1 cellular context compared by ENCODE assay signal in the genomic region with DNA sequence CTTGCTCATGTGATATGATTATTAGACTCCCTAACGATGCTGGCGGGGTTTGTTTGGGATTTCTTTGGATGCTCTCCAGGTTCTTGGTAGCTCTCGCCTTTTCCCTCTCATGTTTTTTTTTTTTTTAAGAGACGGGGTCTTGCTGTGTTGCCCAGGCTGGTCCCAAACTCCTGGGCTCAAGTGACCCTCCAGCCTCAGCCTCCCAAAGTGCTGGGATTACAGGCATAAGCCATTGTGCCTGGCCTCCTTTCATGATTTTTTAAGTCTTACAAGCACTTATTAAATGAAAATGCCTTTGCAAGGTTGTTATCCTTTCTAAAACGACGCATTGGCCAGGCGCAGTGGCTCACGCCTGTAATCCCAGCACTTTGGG.
TF ChIP-seq lines count a peak whose summit lies in the region.

No MANE protein-coding gene starts in this region.

TF ChIP-seq in K562, 482 proteins besides CTCF, POLR2A, EP300 and RAD21:
- TF ChIP-seq, protein P1, sequence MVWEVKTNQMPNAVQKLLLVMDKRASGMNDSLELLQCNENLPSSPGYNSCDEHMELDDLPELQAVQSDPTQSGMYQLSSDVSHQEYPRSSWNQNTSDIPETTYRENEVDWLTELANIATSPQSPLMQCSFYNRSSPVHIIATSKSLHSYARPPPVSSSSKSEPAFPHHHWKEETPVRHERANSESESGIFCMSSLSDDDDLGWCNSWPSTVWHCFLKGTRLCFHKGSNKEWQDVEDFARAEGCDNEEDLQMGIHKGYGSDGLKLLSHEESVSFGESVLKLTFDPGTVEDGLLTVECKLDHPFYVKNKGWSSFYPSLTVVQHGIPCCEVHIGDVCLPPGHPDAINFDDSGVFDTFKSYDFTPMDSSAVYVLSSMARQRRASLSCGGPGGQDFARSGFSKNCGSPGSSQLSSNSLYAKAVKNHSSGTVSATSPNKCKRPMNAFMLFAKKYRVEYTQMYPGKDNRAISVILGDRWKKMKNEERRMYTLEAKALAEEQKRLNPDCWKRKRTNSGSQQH (CRISPR knock-in tag; IDR thresholded peaks at IDR 0.05): no peak
- TF ChIP-seq ZNF668 (CRISPR knock-in tag; IDR thresholded peaks at IDR 0.05) (no peak), ZNF121 (CRISPR knock-in tag; conservative IDR thresholded peaks at IDR 0.05) (peak; percentile 97), BCOR (IDR thresholded peaks at IDR 0.05) (peak; percentile 47), ZNF224 (CRISPR knock-in tag; IDR thresholded peaks at IDR 0.05) (no peak), HNRNPL (IDR thresholded peaks at IDR 0.05; ENCODE audit: low read depth, low read length) (no peak), CHD1 (IDR thresholded peaks at IDR 0.05; ENCODE audit: low read length) (peak; percentile 46), RBM25 (IDR thresholded peaks at IDR 0.05; ENCODE audit: low read depth, low read length, severe bottlenecking) (peak; percentile 26), ZFP1 (CRISPR knock-in tag; IDR thresholded peaks at IDR 0.05) (no peak), TOE1 (IDR thresholded peaks at IDR 0.05; ENCODE audit: borderline replicate concordance) (no peak), TOE1 (CRISPR knock-in tag; IDR thresholded peaks at IDR 0.05; ENCODE audit: borderline replicate concordance, low read depth) (no peak), WHSC1 (IDR thresholded peaks at IDR 0.05; ENCODE audit: low read length) (no peak)
- TF ChIP-seq, protein P2, sequence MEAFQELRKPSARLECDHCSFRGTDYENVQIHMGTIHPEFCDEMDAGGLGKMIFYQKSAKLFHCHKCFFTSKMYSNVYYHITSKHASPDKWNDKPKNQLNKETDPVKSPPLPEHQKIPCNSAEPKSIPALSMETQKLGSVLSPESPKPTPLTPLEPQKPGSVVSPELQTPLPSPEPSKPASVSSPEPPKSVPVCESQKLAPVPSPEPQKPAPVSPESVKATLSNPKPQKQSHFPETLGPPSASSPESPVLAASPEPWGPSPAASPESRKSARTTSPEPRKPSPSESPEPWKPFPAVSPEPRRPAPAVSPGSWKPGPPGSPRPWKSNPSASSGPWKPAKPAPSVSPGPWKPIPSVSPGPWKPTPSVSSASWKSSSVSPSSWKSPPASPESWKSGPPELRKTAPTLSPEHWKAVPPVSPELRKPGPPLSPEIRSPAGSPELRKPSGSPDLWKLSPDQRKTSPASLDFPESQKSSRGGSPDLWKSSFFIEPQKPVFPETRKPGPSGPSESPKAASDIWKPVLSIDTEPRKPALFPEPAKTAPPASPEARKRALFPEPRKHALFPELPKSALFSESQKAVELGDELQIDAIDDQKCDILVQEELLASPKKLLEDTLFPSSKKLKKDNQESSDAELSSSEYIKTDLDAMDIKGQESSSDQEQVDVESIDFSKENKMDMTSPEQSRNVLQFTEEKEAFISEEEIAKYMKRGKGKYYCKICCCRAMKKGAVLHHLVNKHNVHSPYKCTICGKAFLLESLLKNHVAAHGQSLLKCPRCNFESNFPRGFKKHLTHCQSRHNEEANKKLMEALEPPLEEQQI (IDR thresholded peaks at IDR 0.05): no peak
- TF ChIP-seq, protein P3, sequence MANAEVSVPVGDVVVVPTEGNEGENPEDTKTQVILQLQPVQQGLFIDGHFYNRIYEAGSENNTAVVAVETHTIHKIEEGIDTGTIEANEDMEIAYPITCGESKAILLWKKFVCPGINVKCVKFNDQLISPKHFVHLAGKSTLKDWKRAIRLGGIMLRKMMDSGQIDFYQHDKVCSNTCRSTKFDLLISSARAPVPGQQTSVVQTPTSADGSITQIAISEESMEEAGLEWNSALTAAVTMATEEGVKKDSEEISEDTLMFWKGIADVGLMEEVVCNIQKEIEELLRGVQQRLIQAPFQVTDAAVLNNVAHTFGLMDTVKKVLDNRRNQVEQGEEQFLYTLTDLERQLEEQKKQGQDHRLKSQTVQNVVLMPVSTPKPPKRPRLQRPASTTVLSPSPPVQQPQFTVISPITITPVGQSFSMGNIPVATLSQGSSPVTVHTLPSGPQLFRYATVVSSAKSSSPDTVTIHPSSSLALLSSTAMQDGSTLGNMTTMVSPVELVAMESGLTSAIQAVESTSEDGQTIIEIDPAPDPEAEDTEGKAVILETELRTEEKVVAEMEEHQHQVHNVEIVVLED (CRISPR knock-in tag; IDR thresholded peaks at IDR 0.05): no peak
